In the genomic region with DNA sequence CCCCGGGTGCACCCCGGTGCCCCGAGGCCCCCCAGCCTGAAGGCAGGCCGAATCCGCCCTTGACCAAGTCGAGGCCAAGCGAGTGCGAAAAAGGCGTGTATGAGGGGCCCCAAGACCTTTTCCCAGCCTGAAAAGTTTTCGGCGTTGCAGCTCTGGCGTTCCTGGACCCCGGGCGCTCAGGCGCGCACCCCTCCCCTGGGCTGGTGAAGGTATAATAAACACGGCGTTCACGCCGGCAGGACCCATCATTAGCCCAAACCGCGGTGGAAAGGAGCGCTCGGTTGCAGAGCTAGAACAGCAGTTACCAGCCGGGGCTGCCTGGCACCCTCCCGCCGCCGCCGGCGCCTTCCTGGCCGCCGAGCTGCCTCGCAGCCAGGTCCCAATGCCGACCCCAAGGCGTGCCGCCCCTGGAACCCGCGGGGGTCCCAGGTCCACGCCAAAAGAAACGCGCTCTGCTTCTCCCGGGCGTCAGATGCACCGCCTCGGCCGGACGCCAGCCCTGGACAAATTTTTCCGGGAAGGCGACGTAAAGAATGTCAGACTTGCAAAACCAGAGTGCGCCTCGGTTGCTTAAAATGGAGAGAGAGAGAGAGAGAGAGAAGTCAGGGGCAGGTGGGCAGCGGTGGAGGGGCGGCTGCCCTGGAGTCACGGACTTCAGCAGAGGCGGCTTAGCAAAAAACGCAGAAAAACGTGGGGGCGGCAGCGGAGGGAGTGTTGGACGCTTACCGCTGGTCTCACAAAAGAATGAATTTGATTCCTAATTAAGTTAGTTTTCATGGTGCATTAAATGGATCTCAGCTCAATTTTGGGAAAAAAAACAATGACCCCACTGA, we compare ENCODE assay signal across 16 cellular contexts. TPM values are rescaled to one million over a fixed set of nuclear protein-coding genes. Genes with fewer than 3 reads are reported as not detected.
DNase-seq lines count a peak whose midpoint lies in the region; ATAC-seq and TF ChIP-seq lines count a peak whose summit lies in the region.
"Had no signal": no experiment of that assay in that cellular context is flagged by ENCODE, and none has a peak within 500 bp of the region (broad histone marks: within the 10 kb centered on the region; RNA-seq: fewer than 3 reads in every experiment).

No MANE protein-coding gene starts in this region.

- H3K4me3 Mint-ChIP-seq in activated naive CD4-positive, alpha-beta T cell treated with anti-CD3 and anti-CD28 coated beads, Interleukin-2, amount 10 ng/mL, durations not matched to agents 7 days and 5 days: no peak overlapping the region
- H3K4me3 Mint-ChIP-seq in endothelial cell (ENCODE audit: unreplicated experiment): peak overlapping the region; percentile 26
- H3K4me3 Mint-ChIP-seq: activated T-helper 17 cell treated with anti-CD3 and anti-CD28 coated beads, Interleukin-2, amount 50 U/mL, for 72 hours had no signal

- no peaks in the 10 kb centered on the region for H3K36me3 Mint-ChIP-seq in activated naive CD4-positive, alpha-beta T cell treated with anti-CD3 and anti-CD28 coated beads, Interleukin-2, amount 10 ng/mL, durations not matched to agents 7 days and 5 days
- H3K36me3 Mint-ChIP-seq in endothelial cell (ENCODE audit: low read depth, unreplicated experiment): peaks cover 7% of the 10 kb centered on the region

- no peak for DNase-seq in activated naive CD4-positive, alpha-beta T cell treated with anti-CD3 and anti-CD28 coated beads, Interleukin-2, amount 10 ng/mL, durations not matched to agents 7 days and 5 days
- no peak for DNase-seq in activated naive CD4-positive, alpha-beta T cell (lab: John Stamatoyannopoulos, UW)
- DNase-seq in endothelial cell (ENCODE audit: low spot score) (no peak), left ventricle myocardium superior (no peak), putamen (ENCODE audit: low spot score) (no peak), dermis blood vessel endothelial cell (no peak)
- DNase-seq: Calu3, NCI-H2081, small intestine, thyroid gland had no signal

- no peaks in the 10 kb centered on the region for H3K9me3 Mint-ChIP-seq in activated naive CD4-positive, alpha-beta T cell treated with anti-CD3 and anti-CD28 coated beads, Interleukin-2, amount 10 ng/mL, durations not matched to agents 7 days and 5 days
- no peaks in the 10 kb centered on the region for H3K9me3 Mint-ChIP-seq in endothelial cell (ENCODE audit: unreplicated experiment)
- H3K9me3 Mint-ChIP-seq: activated T-helper 17 cell treated with anti-CD3 and anti-CD28 coated beads, Interleukin-2, amount 50 U/mL, for 72 hours; nephron had no signal

- no peak for TF ChIP-seq CTCF in endothelial cell (IDR thresholded peaks at IDR 0.05; ENCODE audit: unreplicated experiment)

- H3K4me3 ChIP-seq in muscle layer of colon (ENCODE audit: low read depth in 1 of 2, low read length in 2 of 2) (peak overlapping the region; percentile 72 to 95), urinary bladder (ENCODE audit: low read depth, low read length) (peak overlapping the region; percentile 63)
- H3K4me3 ChIP-seq: cardiac muscle cell, thyroid gland had no signal

- peaks cover 5 to 8% of the 10 kb centered on the region in 2 donors for H3K27me3 ChIP-seq in muscle layer of colon (ENCODE audit: control insufficient read depth in 1 of 2, insufficient read depth in 2 of 2, low read length in 2 of 2)

- peaks cover 100% of the 10 kb centered on the region for H3K27me3 Mint-ChIP-seq in activated naive CD4-positive, alpha-beta T cell treated with anti-CD3 and anti-CD28 coated beads, Interleukin-2, amount 10 ng/mL, durations not matched to agents 7 days and 5 days
- H3K27me3 Mint-ChIP-seq in endothelial cell (ENCODE audit: unreplicated experiment): peaks cover 35% of the 10 kb centered on the region

- H3K36me3 ChIP-seq in muscle layer of colon (ENCODE audit: insufficient read depth, low read length) (no peaks in the 10 kb centered on the region), urinary bladder (ENCODE audit: insufficient read depth) (no peaks in the 10 kb centered on the region)
- H3K36me3 ChIP-seq: cardiac muscle cell, thyroid gland had no signal

- H3K4me1 Mint-ChIP-seq in activated naive CD4-positive, alpha-beta T cell treated with anti-CD3 and anti-CD28 coated beads, Interleukin-2, amount 10 ng/mL, durations not matched to agents 7 days and 5 days: no peaks in the 10 kb centered on the region
- H3K4me1 Mint-ChIP-seq in endothelial cell (ENCODE audit: unreplicated experiment): peaks cover 10% of the 10 kb centered on the region
- H3K4me1 Mint-ChIP-seq: activated T-helper 17 cell treated with anti-CD3 and anti-CD28 coated beads, Interleukin-2, amount 50 U/mL, for 72 hours had no signal

- ATAC-seq in left ventricle myocardium superior: no peak
- ATAC-seq: activated T-helper 17 cell treated with anti-CD3 and anti-CD28 coated beads, Interleukin-2, amount 50 U/mL, for 72 hours had no signal

- CTCF ChIA-PET in activated naive CD4-positive, alpha-beta T cell treated with anti-CD3 and anti-CD28 coated beads, Interleukin-2, amount 10 ng/mL, durations not matched to agents 7 days and 5 days (lab: Charles Lee): no interaction called here

- H3K4me1 ChIP-seq in muscle layer of colon (ENCODE audit: insufficient read depth, low read length) (peaks cover 29% of the 10 kb centered on the region), urinary bladder (ENCODE audit: insufficient read depth) (no peaks in the 10 kb centered on the region)

- H3K27ac Mint-ChIP-seq in activated naive CD4-positive, alpha-beta T cell treated with anti-CD3 and anti-CD28 coated beads, Interleukin-2, amount 10 ng/mL, durations not matched to agents 7 days and 5 days: peak overlapping the region; percentile 72
- no peak overlapping the region for H3K27ac Mint-ChIP-seq in endothelial cell (ENCODE audit: unreplicated experiment)
- H3K27ac Mint-ChIP-seq: activated T-helper 17 cell treated with anti-CD3 and anti-CD28 coated beads, Interleukin-2, amount 50 U/mL, for 72 hours; nephron had no signal

- intact Hi-C loops in left ventricle myocardium superior (cut with micrococcal nuclease): no loop called here

- H3K9ac ChIP-seq in muscle layer of colon (ENCODE audit: low read length): peak overlapping the region; percentile 94

- no peaks in the 10 kb centered on the region for H3K9me3 ChIP-seq in muscle layer of colon (ENCODE audit: low read length)
- H3K9me3 ChIP-seq: thyroid gland had no signal

- 3% methylated on average over 62 of the region's 62 CpGs for WGBS in urinary bladder

- H3K27ac ChIP-seq in muscle layer of colon (ENCODE audit: low read depth, low read length): peak overlapping the region; percentile 94
- H3K27ac ChIP-seq in urinary bladder (ENCODE audit: low read depth): peak overlapping the region; percentile 75
- H3K27ac ChIP-seq: cardiac muscle cell, thyroid gland had no signal

RNA-seq across cellular contexts. Expression of a gene that starts 11.4 kb away (rescaled TPM):
- total RNA-seq in endothelial cell (ENCODE audit: unreplicated experiment) (0.69 TPM), urinary bladder (28.9 TPM), left ventricle myocardium superior (0.25 TPM), dermis blood vessel endothelial cell (0.14 and 0.17 TPM in 2 replicates)
- 83.3 TPM for polyA plus RNA-seq in urinary bladder
- total RNA-seq: activated T-helper 17 cell treated with anti-CD3 and anti-CD28 coated beads, Interleukin-2, amount 50 U/mL, for 72 hours; Calu3; LHCN-M2 had no signal

RNA-seq across cellular contexts. Expression of a gene that starts 56.2 kb away (rescaled TPM):
- 30.6 TPM for total RNA-seq in endothelial cell (ENCODE audit: unreplicated experiment)
- 20.7 TPM for total RNA-seq in urinary bladder
- polyA plus RNA-seq in urinary bladder: 12.0 TPM
- 12.6 TPM for total RNA-seq in left ventricle myocardium superior
- total RNA-seq in dermis blood vessel endothelial cell: 14.5 and 17.7 TPM in 2 replicates

Comparison
In these comparisons a context has a peak if more than half of its experiments do, and no peak if none do; other contexts are left out.
1. RNA of a gene that starts 11.4 kb away (total RNA-seq): 28.9 TPM in urinary bladder (single experiment); 0.69 TPM in endothelial cell (single experiment), 0.25 TPM in left ventricle myocardium superior (single experiment) and 0.14 to 0.17 TPM in dermis blood vessel endothelial cell; every median in the first group is over 10 times any median in the second.